18 cellular contexts compared by ENCODE assay signal in the genomic region with DNA sequence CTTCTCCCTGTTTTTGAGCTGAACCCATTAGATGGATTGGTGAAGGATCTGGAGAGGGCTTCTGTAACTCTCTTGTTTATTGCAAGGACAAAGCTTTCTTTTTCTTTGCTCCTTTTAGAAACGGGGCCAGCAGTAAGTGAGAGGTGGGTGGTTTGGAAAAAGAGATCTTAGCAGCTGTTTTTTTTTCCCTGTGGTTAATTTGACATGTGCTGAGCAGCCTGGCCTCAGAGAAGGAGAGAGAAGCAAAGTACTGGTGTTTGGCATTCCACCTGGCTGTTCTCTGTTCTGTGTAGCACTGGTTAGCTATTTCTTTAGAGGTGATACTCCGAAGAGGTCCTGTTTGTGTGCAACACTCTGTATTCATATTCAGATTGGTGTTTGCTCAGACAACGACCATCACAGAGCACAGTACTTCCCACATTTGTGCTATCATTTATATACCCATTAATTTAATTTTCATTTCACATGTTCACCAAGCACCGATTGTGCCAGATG.
DNase-seq lines count a peak whose midpoint lies in the region; ATAC-seq lines count a peak whose summit lies in the region.
"Had no signal": no experiment of that assay in that cellular context is flagged by ENCODE, and none has a peak within 500 bp of the region (broad histone marks: within the 10 kb centered on the region; RNA-seq: fewer than 3 reads in every experiment).

No MANE protein-coding gene starts in this region.

- peaks cover 13% of the 10 kb centered on the region for H3K9me3 Mint-ChIP-seq in activated naive CD4-positive, alpha-beta T cell treated with anti-CD3 and anti-CD28 coated beads, Interleukin-2, amount 50 U/mL, for 24 hours

- ATAC-seq in HG02642 (IDR thresholded peaks at IDR 0.05; ENCODE audit: poor library complexity, unreplicated experiment) = no peak

- peak overlapping the region; percentile 87 for H3K27ac Mint-ChIP-seq in activated naive CD4-positive, alpha-beta T cell treated with anti-CD3 and anti-CD28 coated beads, Interleukin-2, amount 50 U/mL, for 24 hours
- H3K27ac Mint-ChIP-seq: B cell; dendritic cell treated with granulocyte-macrophage colony-stimulating factor and Interleukin-4, amounts not matched to agents 40 ng/mL and 50 ng/mL, for 4 days had no signal

- peak overlapping the region; percentile 20 for H3K27ac ChIP-seq in temporal lobe (ENCODE audit: low read depth, low read length)
- H3K27ac ChIP-seq: hepatocyte, pancreas, skin epidermis, VCaP had no signal

- peak overlapping the region; percentile 30 for H3K4me3 Mint-ChIP-seq in activated naive CD4-positive, alpha-beta T cell treated with anti-CD3 and anti-CD28 coated beads, Interleukin-2, amount 50 U/mL, for 24 hours
- H3K4me3 Mint-ChIP-seq: B cell; dendritic cell treated with granulocyte-macrophage colony-stimulating factor and Interleukin-4, amounts not matched to agents 40 ng/mL and 50 ng/mL, for 4 days had no signal

- H3K27me3 Mint-ChIP-seq in activated naive CD4-positive, alpha-beta T cell treated with anti-CD3 and anti-CD28 coated beads, Interleukin-2, amount 50 U/mL, for 24 hours = no peaks in the 10 kb centered on the region
- H3K27me3 Mint-ChIP-seq: B cell; dendritic cell treated with granulocyte-macrophage colony-stimulating factor and Interleukin-4, amounts not matched to agents 40 ng/mL and 50 ng/mL, for 4 days had no signal

- peaks cover 26% of the 10 kb centered on the region for H3K36me3 Mint-ChIP-seq in activated naive CD4-positive, alpha-beta T cell treated with anti-CD3 and anti-CD28 coated beads, Interleukin-2, amount 50 U/mL, for 24 hours

- no peak for DNase-seq in activated naive CD4-positive, alpha-beta T cell treated with anti-CD3 and anti-CD28 coated beads, Interleukin-2, amount 50 U/mL, for 16 hours
- peak; percentile 36 for DNase-seq in NCI-H69 (lab: John Stamatoyannopoulos, UW)
- DNase-seq in cerebellar cortex (ENCODE audit: low spot score) = peak; percentile 62
- no peak for DNase-seq in HuH-7.5 (ENCODE audit: low spot score)
- DNase-seq in cerebellar nuclear complex (lab: John Stamatoyannopoulos, UW) = no peak
- DNase-seq: activated CD8-positive, alpha-beta memory T cell treated with anti-CD3 and anti-CD28 coated beads, Interleukin-2, amount 50 U/mL, for 48 hours; left cardiac atrium; NCI-H1105 treated with DMSO at 0.1 percent for 48 hours; pancreas; stimulated activated naive CD4-positive, alpha-beta T cell treated with Interleukin-2 at 50 U/mL for 16 hours had no signal

- H3K4me1 Mint-ChIP-seq in activated naive CD4-positive, alpha-beta T cell treated with anti-CD3 and anti-CD28 coated beads, Interleukin-2, amount 50 U/mL, for 24 hours = peaks cover 63% of the 10 kb centered on the region

Comparison
In these comparisons a context has a peak if more than half of its experiments do, and no peak if none do; other contexts are left out.
1. DNase-seq: peak in NCI-H69 (single experiment) and cerebellar cortex (single experiment); none in activated naive CD4-positive, alpha-beta T cell treated with anti-CD3 and anti-CD28 coated beads, Interleukin-2, amount 50 U/mL, for 16 hours (single experiment), HuH-7.5 (single experiment) and cerebellar nuclear complex (0 of 2).